Comparison of ENCODE assay signal across 8 cellular contexts in the genomic region with DNA sequence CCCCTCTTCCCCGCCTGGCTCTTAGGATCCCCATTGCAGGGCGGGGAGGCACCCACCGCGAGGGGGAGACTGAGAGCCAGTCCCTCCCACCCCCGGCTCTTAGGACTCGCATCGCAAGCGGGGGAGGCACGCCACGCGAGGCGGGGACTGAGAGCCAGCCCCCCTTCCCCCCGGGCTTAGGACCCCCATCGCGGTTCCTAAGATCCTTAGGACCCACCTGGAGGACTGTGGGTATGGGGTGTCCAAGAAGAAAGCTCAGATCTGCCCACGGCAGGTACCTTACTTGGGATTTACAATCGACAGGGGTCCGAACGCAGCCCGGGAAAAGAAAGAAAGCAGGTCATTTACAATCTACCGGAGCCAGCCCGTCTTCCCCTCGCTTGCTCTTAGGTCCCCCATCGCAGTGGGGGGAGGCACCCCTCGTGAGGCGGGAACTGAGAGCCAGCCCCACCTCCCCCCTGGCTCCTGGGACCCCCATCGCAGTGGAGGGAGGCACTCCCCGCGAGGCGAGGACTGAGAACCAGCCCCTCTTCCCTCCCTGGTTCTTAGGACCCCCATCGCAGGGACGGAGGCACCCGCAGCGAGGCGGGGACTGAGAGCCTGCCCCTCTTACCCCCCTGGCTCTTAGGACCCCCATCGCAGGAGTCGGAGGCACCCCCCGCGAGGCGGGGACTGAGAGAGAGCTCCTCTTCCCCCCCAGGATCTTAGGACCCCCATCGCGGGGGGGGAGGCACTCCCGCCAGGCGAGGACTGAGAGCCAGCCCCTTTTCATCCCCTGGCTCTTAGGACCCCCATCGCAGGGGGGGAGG. TPM values are rescaled to one million over a fixed set of nuclear protein-coding genes. Genes with fewer than 3 reads are reported as not detected.
DNase-seq lines count a peak whose midpoint lies in the region; ATAC-seq and TF ChIP-seq lines count a peak whose summit lies in the region.

No MANE protein-coding gene starts in this region.

- H3K4me3 ChIP-seq in OCI-LY1 (ENCODE audit: low read depth, low read length, poor library complexity, severe bottlenecking) (peak overlapping the region; percentile 82), psoas muscle (peak overlapping the region; percentile 59), aorta (ENCODE audit: low read length in 2 of 2) (no peak overlapping the region)

- DNase-seq in NCI-H510A treated with DMSO at 0.1 percent for 48 hours (lab: John Stamatoyannopoulos, UW) = peak; percentile 53
- DNase-seq in NCI-H510A (lab: John Stamatoyannopoulos, UW) = no peak
- DNase-seq in activated T-helper 9 cell treated with anti-CD3 and anti-CD28 coated beads, Interleukin-2, amount 50 U/mL, for 16 hours (ENCODE audit: low read depth) = peak; percentile 46
- no peak for DNase-seq in Right ventricle myocardium superior
- peak in 1 of 2 donors; percentile 55 for DNase-seq in psoas muscle
- peak in 1 of 2 donors; percentile 84 for DNase-seq in aorta

- ATAC-seq in HG03045 (IDR thresholded peaks at IDR 0.05; ENCODE audit: unreplicated experiment) = peak; percentile 74
- ATAC-seq in Right ventricle myocardium superior (ENCODE audit: poor library complexity) = peak; percentile 85
- ATAC-seq in psoas muscle = peak; percentile 53 to 88 (median 81)
- peak; percentile 66 for ATAC-seq in aorta (ENCODE audit: low FRiP score)

- H3K36me3 ChIP-seq in OCI-LY1 (ENCODE audit: insufficient read depth, low read length) = no peaks in the 10 kb centered on the region
- no peaks in the 10 kb centered on the region for H3K36me3 ChIP-seq in psoas muscle (ENCODE audit: insufficient read depth in 1 of 2, low read depth in 1 of 2)
- H3K36me3 ChIP-seq in aorta (ENCODE audit: control insufficient read depth in 1 of 2, insufficient read depth in 2 of 2, low read length in 1 of 2) = no peaks in the 10 kb centered on the region

- peak; percentile 80 for TF ChIP-seq CTCF in OCI-LY1 (IDR thresholded peaks at IDR 0.05; ENCODE audit: low read length)
- peak; percentile 41 for TF ChIP-seq CTCF in psoas muscle (IDR thresholded peaks at IDR 0.05)

- H3K9ac ChIP-seq in OCI-LY1 (ENCODE audit: low read length) = peak overlapping the region; percentile 84

- H3K79me2 ChIP-seq in OCI-LY1 (ENCODE audit: insufficient read depth, low read length) = no peaks in the 10 kb centered on the region

- no peaks in the 10 kb centered on the region for H4K20me1 ChIP-seq in OCI-LY1 (ENCODE audit: insufficient read depth, low read length)

- peak overlapping the region; percentile 61 for H3K27ac ChIP-seq in OCI-LY1 (ENCODE audit: low read depth, low read length, poor library complexity, severe bottlenecking)
- H3K27ac ChIP-seq in psoas muscle = no peak overlapping the region
- no peak overlapping the region for H3K27ac ChIP-seq in aorta (ENCODE audit: low read depth in 1 of 2, low read length in 2 of 2)

- H3K27me3 ChIP-seq in OCI-LY1 (ENCODE audit: insufficient read depth, low read length) (no peaks in the 10 kb centered on the region), psoas muscle (ENCODE audit: insufficient read depth in 3 of 3, low read length in 2 of 3) (peaks cover 0 to 23% (median 22%) of the 10 kb centered on the region in 3 donors), aorta (ENCODE audit: control insufficient read depth in 1 of 2, insufficient read depth in 2 of 2, low read length in 1 of 2) (no peaks in the 10 kb centered on the region)

- peak overlapping the region; percentile 100 for H3K4me2 ChIP-seq in OCI-LY1 (ENCODE audit: low read length)

- H2AFZ ChIP-seq in OCI-LY1 (ENCODE audit: low read length) = 0 out of 2 replicates have a peak overlapping the region, but pooled peaks have one; percentile 90

- intact Hi-C loops in Right ventricle myocardium superior (cut with DNase I) = no loop called here
- intact Hi-C loops in psoas muscle (cut with DNase I) = loop anchor here in 1 of 2 donors (5.0 kb wide), 1 partner anchor 120 kb away; no protein-coding TSS in a partner anchor
- intact Hi-C loops in aorta (cut with DNase I) = no loop called here

- 0 to 9% (median 2%) methylated on average over 32 to 45 of the region's 45 CpGs for WGBS in psoas muscle, 3 donors
- WGBS in aorta, 2 donors = 5 to 15% methylated on average over 17 to 45 of the region's 45 CpGs

- no peaks in the 10 kb centered on the region for H3F3A ChIP-seq in OCI-LY1 (ENCODE audit: insufficient read depth, low read length)

- no peaks in the 10 kb centered on the region for H3K9me3 ChIP-seq in OCI-LY1 (ENCODE audit: low read length)
- no peaks in the 10 kb centered on the region for H3K9me3 ChIP-seq in psoas muscle
- no peaks in the 10 kb centered on the region for H3K9me3 ChIP-seq in aorta (ENCODE audit: control insufficient read depth, low read length)

- H3K9me2 ChIP-seq in OCI-LY1 (ENCODE audit: low read depth, low read length) = no peaks in the 10 kb centered on the region

- H3K4me1 ChIP-seq in OCI-LY1 (ENCODE audit: insufficient read depth, low read length, severe bottlenecking) = peaks cover 10% of the 10 kb centered on the region
- H3K4me1 ChIP-seq in psoas muscle = peaks cover 9% of the 10 kb centered on the region
- H3K4me1 ChIP-seq in aorta (ENCODE audit: control insufficient read depth in 1 of 2, insufficient read depth in 2 of 2, low read length in 2 of 2) = no peaks in the 10 kb centered on the region

RNA-seq across cellular contexts. Expression of a gene that starts 43.7 kb away (rescaled TPM):
- total RNA-seq in Right ventricle myocardium superior = 3.6 TPM
- 10 to 100 TPM in 3 of 4 donors, 1 to 10 TPM in 1; 4.8 to 19.2 (median 15.9) TPM for total RNA-seq in psoas muscle
- 1 to 10 TPM; 4.5 to 6.8 (median 6.2) TPM for polyA plus RNA-seq in psoas muscle
- total RNA-seq in aorta = 10 to 100 TPM; 15.9 to 26.6 TPM
- polyA plus RNA-seq in aorta = 10 to 100 TPM in 1 of 2 donors, 1 to 10 TPM in 1; 3.3 to 11.0 TPM

Comparison
In these comparisons a context has a peak if more than half of its experiments do, and no peak if none do; other contexts are left out.
1. DNase-seq: peak in NCI-H510A treated with DMSO at 0.1 percent for 48 hours (single experiment) and activated T-helper 9 cell treated with anti-CD3 and anti-CD28 coated beads, Interleukin-2, amount 50 U/mL, for 16 hours (single experiment); none in NCI-H510A (single experiment) and Right ventricle myocardium superior (single experiment).
2. H3K4me3 ChIP-seq: peak in OCI-LY1 (single experiment) and psoas muscle (single experiment); none in aorta (0 of 2).
3. Peak in every context shown above with its lines, with median percentiles within 50 percentile points of each other: ATAC-seq.